Comparison of ENCODE assay signal across 8 cellular contexts in genomic region chr6:31805939-31806469, GRCh38. TPM values are rescaled to one million over a fixed set of nuclear protein-coding genes. Genes with fewer than 3 reads are reported as not detected.
DNase-seq lines count a peak whose midpoint lies in the region; ATAC-seq and TF ChIP-seq lines count a peak whose summit lies in the region.

No MANE protein-coding gene starts in this region.

- CTCF ChIA-PET in activated CD4-positive, alpha-beta T cell treated with anti-CD3 and anti-CD28 coated beads, Interleukin-2, amount 10 ng/mL, durations not matched to agents 7 days and 5 days (lab: Charles Lee), result interaction anchor here (0.5 to 4.1 kb wide), 11 partner anchors 8 to 324 kb away, joined by 3 to 29 read pairs (median 4); partner anchors contain the start of genes HSPA1A, HSPA1L and VARS1

- WGBS in gastroesophageal sphincter (ENCODE audit: low coverage in 1 of 2), 2 donors, result 3 to 12% methylated on average over 5 to 7 of the region's 7 CpGs

- H3K27me3 Mint-ChIP-seq in activated CD4-positive, alpha-beta T cell treated with anti-CD3 and anti-CD28 coated beads, Interleukin-2, amount 10 ng/mL, durations not matched to agents 7 days and 5 days, result no peaks in the 10 kb centered on the region
- no peaks in the 10 kb centered on the region for H3K27me3 Mint-ChIP-seq in T-helper 2 cell treated with Interferon-gamma antibody and Interleukin-4, amounts not matched to agents 5 μg/mL and 100 μg/mL, for 36 hours (ENCODE audit: low read depth)

- H3K4me1 ChIP-seq in gastroesophageal sphincter (peaks cover 3 to 26% (median 5%) of the 10 kb centered on the region in 3 donors), gastrocnemius medialis (peaks cover 9 to 12% of the 10 kb centered on the region in 2 donors)

- no peak for DNase-seq in activated CD4-positive, alpha-beta T cell treated with anti-CD3 and anti-CD28 coated beads, Interleukin-2, amount 10 ng/mL, durations not matched to agents 7 days and 5 days
- DNase-seq in activated CD4-positive, alpha-beta T cell treated with anti-CD3 and anti-CD28 coated beads, Interleukin-2, amount 50 U/mL, for 1 hour, result no peak
- no peak for DNase-seq in T-helper 2 cell treated with Interferon-gamma antibody and Interleukin-4, amounts not matched to agents 5 μg/mL and 100 μg/mL, for 36 hours (ENCODE audit: low spot score)
- no peak for DNase-seq in gastrocnemius medialis
- no peak for DNase-seq in effector CD4-positive, alpha-beta T cell
- no peak for DNase-seq in retina

- peak overlapping the region; percentile 91 for H3K27ac Mint-ChIP-seq in activated CD4-positive, alpha-beta T cell treated with anti-CD3 and anti-CD28 coated beads, Interleukin-2, amount 10 ng/mL, durations not matched to agents 7 days and 5 days
- peak overlapping the region; percentile 91 for H3K27ac Mint-ChIP-seq in T-helper 2 cell treated with Interferon-gamma antibody and Interleukin-4, amounts not matched to agents 5 μg/mL and 100 μg/mL, for 36 hours

- TF ChIP-seq CTCF in gastroesophageal sphincter (IDR thresholded peaks at IDR 0.05) (no peak), gastrocnemius medialis (IDR thresholded peaks at IDR 0.05 in 4 of 5, conservative IDR thresholded peaks at IDR 0.05 in 1 of 5) (no peak)

- TF ChIP-seq POLR2A in gastroesophageal sphincter (IDR thresholded peaks at IDR 0.05), result no peak
- no peak for TF ChIP-seq POLR2A in gastrocnemius medialis (IDR thresholded peaks at IDR 0.05)

- peak overlapping the region; percentile 94 for H3K4me3 Mint-ChIP-seq in activated CD4-positive, alpha-beta T cell treated with anti-CD3 and anti-CD28 coated beads, Interleukin-2, amount 10 ng/mL, durations not matched to agents 7 days and 5 days
- H3K4me3 Mint-ChIP-seq in T-helper 2 cell treated with Interferon-gamma antibody and Interleukin-4, amounts not matched to agents 5 μg/mL and 100 μg/mL, for 36 hours, result peak overlapping the region; percentile 97

- intact Hi-C loops in gastrocnemius medialis (cut with DNase I; ENCODE audit: low total_unique reads), result loop anchor here (1.0 kb wide), 1 partner anchor 10 kb away; no protein-coding TSS in a partner anchor

- ATAC-seq in gastroesophageal sphincter (peak; percentile 2), gastrocnemius medialis (peak in 1 of 2 donors; percentile 16), HG03565 (IDR thresholded peaks at IDR 0.05; ENCODE audit: unreplicated experiment) (no peak)

- no peaks in the 10 kb centered on the region for H3K27me3 ChIP-seq in gastroesophageal sphincter
- no peaks in the 10 kb centered on the region for H3K27me3 ChIP-seq in gastrocnemius medialis

- H3K9me3 Mint-ChIP-seq in activated CD4-positive, alpha-beta T cell treated with anti-CD3 and anti-CD28 coated beads, Interleukin-2, amount 10 ng/mL, durations not matched to agents 7 days and 5 days, result no peaks in the 10 kb centered on the region
- H3K9me3 Mint-ChIP-seq in T-helper 2 cell treated with Interferon-gamma antibody and Interleukin-4, amounts not matched to agents 5 μg/mL and 100 μg/mL, for 36 hours, result no peaks in the 10 kb centered on the region

- H3K36me3 ChIP-seq in gastroesophageal sphincter (peaks cover 0 to 24% of the 10 kb centered on the region in 2 donors), gastrocnemius medialis (peaks cover 0 to 14% of the 10 kb centered on the region in 2 donors)

- no peak for TF ChIP-seq EP300 in gastroesophageal sphincter (IDR thresholded peaks at IDR 0.05)

- peak overlapping the region; percentile 59 to 63 for H3K4me3 ChIP-seq in gastroesophageal sphincter
- peak overlapping the region; percentile 61 to 87 (median 78) for H3K4me3 ChIP-seq in gastrocnemius medialis

- H3K27ac ChIP-seq in gastroesophageal sphincter, result peak overlapping the region; percentile 90 to 96 (median 92)
- H3K27ac ChIP-seq in gastrocnemius medialis, result peak overlapping the region; percentile 90 to 99 (median 95)

- POLR2A ChIA-PET in activated CD4-positive, alpha-beta T cell treated with anti-CD3 and anti-CD28 coated beads, Interleukin-2, amount 10 ng/mL, durations not matched to agents 7 days and 5 days (lab: Charles Lee), result interaction anchor here (0.6 kb wide), 1 partner anchor 14 kb away, joined by 3 read pairs; no protein-coding TSS in a partner anchor

- peaks cover 36% of the 10 kb centered on the region for H3K4me1 Mint-ChIP-seq in activated CD4-positive, alpha-beta T cell treated with anti-CD3 and anti-CD28 coated beads, Interleukin-2, amount 10 ng/mL, durations not matched to agents 7 days and 5 days
- H3K4me1 Mint-ChIP-seq in T-helper 2 cell treated with Interferon-gamma antibody and Interleukin-4, amounts not matched to agents 5 μg/mL and 100 μg/mL, for 36 hours (ENCODE audit: low read depth), result peaks cover 18% of the 10 kb centered on the region

- in situ Hi-C loops in gastrocnemius medialis (cut with MboI; ENCODE audit: low sequenced_read_pairs in 4 of 4), result loop anchor here in 1 of 4 donors (25.0 kb wide), 1 partner anchor 381 kb away; the partner anchor contains the start of genes AGER, AGPAT1, GPSM3 and PBX2

- H3K9me3 ChIP-seq in gastroesophageal sphincter (no peaks in the 10 kb centered on the region), gastrocnemius medialis (no peaks in the 10 kb centered on the region)

- H3K36me3 Mint-ChIP-seq in activated CD4-positive, alpha-beta T cell treated with anti-CD3 and anti-CD28 coated beads, Interleukin-2, amount 10 ng/mL, durations not matched to agents 7 days and 5 days (ENCODE audit: low read depth), result peaks cover 31% of the 10 kb centered on the region
- peaks cover 32% of the 10 kb centered on the region for H3K36me3 Mint-ChIP-seq in T-helper 2 cell treated with Interferon-gamma antibody and Interleukin-4, amounts not matched to agents 5 μg/mL and 100 μg/mL, for 36 hours (ENCODE audit: low read depth)

RNA-seq across cellular contexts. Expression of gene LSM2, which starts 0.8 kb away (rescaled TPM):
- 100 to 1,000 TPM; 103 to 109 TPM for total RNA-seq in activated CD4-positive, alpha-beta T cell treated with anti-CD3 and anti-CD28 coated beads, Interleukin-2, amount 10 ng/mL, durations not matched to agents 7 days and 5 days
- 10 to 100 TPM; 18.0 to 31.7 (median 28.5) TPM for total RNA-seq in gastroesophageal sphincter
- 10 to 100 TPM; 25.1 to 43.7 (median 32.9) TPM for total RNA-seq in gastrocnemius medialis

RNA-seq across cellular contexts. Expression of gene HSPA1L, which starts 9.1 kb away (rescaled TPM):
- total RNA-seq in activated CD4-positive, alpha-beta T cell treated with anti-CD3 and anti-CD28 coated beads, Interleukin-2, amount 10 ng/mL, durations not matched to agents 7 days and 5 days, result 1 to 10 TPM; 3.3 to 3.5 TPM
- 1 to 10 TPM; 1.9 to 3.9 (median 2.6) TPM for total RNA-seq in gastroesophageal sphincter
- total RNA-seq in gastrocnemius medialis, result 1 to 10 TPM; 1.1 to 7.1 (median 3.5) TPM

RNA-seq across cellular contexts. Expression of gene HSPA1A, which starts 9.3 kb away (rescaled TPM):
- 10 to 100 TPM; 89.8 to 92.7 TPM for total RNA-seq in activated CD4-positive, alpha-beta T cell treated with anti-CD3 and anti-CD28 coated beads, Interleukin-2, amount 10 ng/mL, durations not matched to agents 7 days and 5 days
- total RNA-seq in gastroesophageal sphincter (100 to 1,000 TPM; 287 to 496 (median 351) TPM), gastrocnemius medialis (100 to 1,000 TPM in 2 of 4 donors, 10 to 100 TPM in 2; 85.8 to 205 (median 111) TPM)

RNA-seq across cellular contexts. Expression of gene VARS1, which starts 10.5 kb away (rescaled TPM):
- total RNA-seq in activated CD4-positive, alpha-beta T cell treated with anti-CD3 and anti-CD28 coated beads, Interleukin-2, amount 10 ng/mL, durations not matched to agents 7 days and 5 days, result 100 to 1,000 TPM in 1 of 2 experiments, 10 to 100 TPM in 1; 85.0 to 100 TPM
- total RNA-seq in gastroesophageal sphincter, result 10 to 100 TPM; 25.4 to 50.6 (median 29.9) TPM
- total RNA-seq in gastrocnemius medialis, result 100 to 1,000 TPM in 1 of 4 donors, 10 to 100 TPM in 3; 39.2 to 102 (median 67.4) TPM

RNA-seq across cellular contexts. Expression of gene HSPA1B, which starts 21.5 kb away (rescaled TPM):
- total RNA-seq in activated CD4-positive, alpha-beta T cell treated with anti-CD3 and anti-CD28 coated beads, Interleukin-2, amount 10 ng/mL, durations not matched to agents 7 days and 5 days, result 10 to 100 TPM; 44.0 to 47.2 TPM
- total RNA-seq in gastroesophageal sphincter (100 to 1,000 TPM; 198 to 260 (median 219) TPM), gastrocnemius medialis (100 to 1,000 TPM in 2 of 4 donors, 10 to 100 TPM in 2; 71.5 to 178 (median 112) TPM)
